In genomic region chr12:6950401-6950801, GRCh38 we compare ENCODE assay signal across 2 cellular contexts.
TF ChIP-seq lines count a peak whose summit lies in the region.

No MANE protein-coding gene starts in this region.

TF ChIP-seq in endothelial cell of umbilical vein, 7 proteins besides CTCF, POLR2A, EP300 and RAD21:
- TF ChIP-seq JUN (IDR thresholded peaks at IDR 0.05; ENCODE audit: borderline replicate concordance, insufficient read depth, insufficient read length, low read depth) (no peak), MYC (IDR thresholded peaks at IDR 0.05; ENCODE audit: low read depth, low read length) (no peak)
TF ChIP-seq in endothelial cell of umbilical vein: peak in this region for 0.

TF ChIP-seq in GM12891, 5 proteins besides CTCF, POLR2A, EP300 and RAD21:
- TF ChIP-seq PAX5 (IDR thresholded peaks at IDR 0.05; ENCODE audit: insufficient read depth, low read length, severe bottlenecking) (no peak), POU2F2 (IDR thresholded peaks at IDR 0.05; ENCODE audit: low read depth, low read length) (no peak), SPI1 (IDR thresholded peaks at IDR 0.05; ENCODE audit: low read depth, low read length) (no peak), POLR2AphosphoS5 (IDR thresholded peaks at IDR 0.05; ENCODE audit: low read depth, low read length) (no peak), TAF1 (IDR thresholded peaks at IDR 0.05; ENCODE audit: low read depth, low read length) (no peak)
TF ChIP-seq in GM12891: peak in this region for 0.
